Comparison of ENCODE assay signal across 1 cellular context in the genomic region with DNA sequence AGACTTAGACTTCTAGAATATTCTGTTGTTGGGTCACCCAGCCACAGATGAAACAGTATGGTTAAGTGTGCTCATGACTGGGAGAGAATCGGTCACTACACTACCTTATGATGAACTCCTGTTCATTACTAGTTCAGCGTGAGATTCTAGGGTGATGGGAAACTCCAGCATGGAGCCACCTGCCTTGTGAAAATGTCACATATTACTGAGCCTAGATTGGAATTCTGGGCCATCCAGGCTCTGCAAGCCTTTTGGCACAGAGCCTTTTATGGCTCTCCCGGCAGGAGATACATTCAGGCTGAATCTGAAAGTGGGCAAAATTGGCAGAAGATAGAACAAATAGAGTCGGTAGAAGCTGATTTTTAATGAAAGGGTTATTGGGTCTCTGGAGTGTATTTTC.
TF ChIP-seq lines count a peak whose summit lies in the region.

No MANE protein-coding gene starts in this region.

TF ChIP-seq in WTC11, 78 proteins besides CTCF, POLR2A, EP300 and RAD21 (continued from another document):
- no peak for TF ChIP-seq CREM (CRISPR knock-in tag; IDR thresholded peaks at IDR 0.05)
TF ChIP-seq in WTC11: peak in this region for 0.
